ENCODE assay signal across 8 cellular contexts in the genomic region with DNA sequence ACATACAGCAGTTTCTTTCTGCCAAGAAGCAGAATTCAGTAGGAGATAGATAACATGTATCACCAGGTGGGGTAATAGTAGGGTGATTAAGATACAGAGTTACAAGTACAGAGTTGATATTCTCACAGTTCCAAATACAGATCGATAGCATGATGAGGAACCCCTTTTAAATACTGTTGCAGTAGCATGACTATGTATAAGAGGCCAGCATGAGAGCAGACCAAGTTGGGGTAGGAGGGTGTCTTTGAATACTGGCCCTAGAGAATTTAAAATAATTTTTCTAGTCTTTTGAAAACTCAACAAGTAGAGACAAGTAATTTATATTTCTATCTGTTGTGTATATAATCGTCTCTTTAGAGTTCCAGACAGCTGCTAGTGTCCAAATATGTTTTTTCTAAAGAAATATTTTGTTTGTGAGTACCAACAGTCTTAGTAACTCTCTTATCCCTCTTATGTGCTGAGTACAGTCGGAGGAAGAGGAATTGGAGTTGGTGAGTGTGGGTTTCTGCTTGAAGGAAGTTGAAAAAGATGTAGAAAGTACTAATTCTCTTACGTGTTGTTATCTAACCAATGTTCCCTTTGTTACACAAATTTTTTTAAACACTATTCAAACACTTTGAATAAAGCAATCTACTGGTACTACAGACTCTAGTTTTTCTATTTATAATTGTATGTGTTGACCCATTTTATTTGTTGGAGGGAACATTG. TPM values are rescaled to one million over a fixed set of nuclear protein-coding genes. Genes with fewer than 3 reads are reported as not detected.
A peak's percentile ranks its signal among the peaks of the same experiment; 100 is the strongest.
DNase-seq lines count a peak whose midpoint lies in the region; ATAC-seq and TF ChIP-seq lines count a peak whose summit lies in the region.

No MANE protein-coding gene starts in this region.

- H3K4me3 ChIP-seq in endodermal cell (ENCODE audit: low read length) (no peak overlapping the region), Caco-2 (ENCODE audit: low read depth, low read length) (no peak overlapping the region)

- intact Hi-C loops in Caco-2 (cut with micrococcal nuclease; ENCODE audit: unreplicated experiment), result loop anchor here (5.0 kb wide), 2 partner anchors 136 to 196 kb away; a partner anchor contains a TSS

- peak overlapping the region; percentile 65 for H3K27ac Mint-ChIP-seq in endodermal cell
- H3K27ac Mint-ChIP-seq in osteocyte (ENCODE audit: unreplicated experiment), result peak overlapping the region; percentile 92
- no peak overlapping the region for H3K27ac Mint-ChIP-seq in Caco-2 (ENCODE audit: unreplicated experiment)

- peaks cover 4% of the 10 kb centered on the region for H3K4me1 ChIP-seq in endodermal cell (ENCODE audit: control insufficient read depth, insufficient read depth, low read length)
- peaks cover 3% of the 10 kb centered on the region; the same call in 1 of the 2 replicates for H3K4me1 ChIP-seq in Caco-2

- TF ChIP-seq CTCF in endodermal cell (conservative IDR thresholded peaks at IDR 0.05) (no peak), osteocyte (IDR thresholded peaks at IDR 0.05) (no peak), Caco-2 (IDR thresholded peaks at IDR 0.05; ENCODE audit: insufficient read depth in 1 of 2, low read depth in 1 of 2, low read length in 1 of 2, severe bottlenecking in 1 of 2, unreplicated experiment in 1 of 2) (no peak)

- H3K36me3 Mint-ChIP-seq in endodermal cell (ENCODE audit: low read depth) (peaks cover 2% of the 10 kb centered on the region), osteocyte (ENCODE audit: unreplicated experiment) (peaks cover 13% of the 10 kb centered on the region), Caco-2 (ENCODE audit: insufficient read depth, unreplicated experiment) (no peaks in the 10 kb centered on the region)

- H3K4me3 Mint-ChIP-seq in endodermal cell (no peak overlapping the region), osteocyte (ENCODE audit: unreplicated experiment) (peak overlapping the region; percentile 24), Caco-2 (ENCODE audit: unreplicated experiment) (no peak overlapping the region)

- BruUV-seq in Caco-2 (replicated peaks; lab: Mats Ljungman, UMichigan), result no TSS peak

- H3K4me1 Mint-ChIP-seq in endodermal cell, result peaks cover 11% of the 10 kb centered on the region
- peaks cover 51% of the 10 kb centered on the region for H3K4me1 Mint-ChIP-seq in osteocyte (ENCODE audit: unreplicated experiment)
- H3K4me1 Mint-ChIP-seq in Caco-2 (ENCODE audit: low read depth, unreplicated experiment), result peaks cover 12% of the 10 kb centered on the region

- peak; percentile 35 for DNase-seq in EL
- peak; percentile 41 for DNase-seq in MV-4-11 (lab: John Stamatoyannopoulos, UW)
- DNase-seq in endodermal cell, result no peak
- no peak for DNase-seq in osteocyte (ENCODE audit: extremely low spot score, unreplicated experiment)
- no peak for DNase-seq in DMS53 (lab: John Stamatoyannopoulos, UW)
- DNase-seq in Caco-2, result no peak
- DNase-seq in activated CD8-positive, alpha-beta memory T cell treated with anti-CD3 and anti-CD28 coated beads, Interleukin-2, amount 50 U/mL, for 4 hours, result no peak

- H3K27me3 Mint-ChIP-seq in endodermal cell (ENCODE audit: insufficient read depth), result no peaks in the 10 kb centered on the region
- H3K27me3 Mint-ChIP-seq in osteocyte (ENCODE audit: unreplicated experiment), result no peaks in the 10 kb centered on the region
- H3K27me3 Mint-ChIP-seq in Caco-2 (ENCODE audit: insufficient read depth, unreplicated experiment), result no peaks in the 10 kb centered on the region

- no peaks in the 10 kb centered on the region for H3K9me3 ChIP-seq in endodermal cell (ENCODE audit: control insufficient read depth, low read length)
- no peaks in the 10 kb centered on the region for H3K9me3 ChIP-seq in Caco-2

- H3K27ac ChIP-seq in endodermal cell (ENCODE audit: low read depth, low read length), result no peak overlapping the region

- no peaks in the 10 kb centered on the region for H3K9me3 Mint-ChIP-seq in endodermal cell
- no peaks in the 10 kb centered on the region for H3K9me3 Mint-ChIP-seq in osteocyte (ENCODE audit: unreplicated experiment)
- H3K9me3 Mint-ChIP-seq in Caco-2 (ENCODE audit: unreplicated experiment), result no peaks in the 10 kb centered on the region

- POLR2A ChIA-PET in Caco-2 (lab: Charles Lee), result no interaction called here

- ATAC-seq in GM18498 (IDR thresholded peaks at IDR 0.05; ENCODE audit: unreplicated experiment), result no peak

- H3K27me3 ChIP-seq in endodermal cell (ENCODE audit: control insufficient read depth, insufficient read depth, low read length, poor library complexity, severe bottlenecking), result no peaks in the 10 kb centered on the region
- H3K27me3 ChIP-seq in Caco-2 (replicated peaks; ENCODE audit: control insufficient read depth, insufficient read depth, low read length), result no peaks in the 10 kb centered on the region

- no peak overlapping the region for H3K9ac ChIP-seq in endodermal cell (ENCODE audit: extremely low read depth, low read length, poor library complexity, severe bottlenecking)

- 67 to 100% methylated on average over 1 to 3 of the region's 4 CpGs for WGBS in endodermal cell (ENCODE audit: insufficient coverage in 1 of 2, insufficient read length in 1 of 2), 2 experiments

- peaks cover 3% of the 10 kb centered on the region for H3K36me3 ChIP-seq in endodermal cell (ENCODE audit: control insufficient read depth, insufficient read depth, low read length)
- no peaks in the 10 kb centered on the region for H3K36me3 ChIP-seq in Caco-2 (ENCODE audit: control insufficient read depth, insufficient read depth, low read length)

- CTCF ChIA-PET in Caco-2 (lab: Charles Lee), result interaction anchor here (0.6 to 2.1 kb wide), 4 partner anchors 12 to 430 kb away, joined by 4 to 38 read pairs (median 18); a partner anchor contains a TSS

RNA-seq across cellular contexts. Expression of a gene that starts 30.2 kb away (rescaled TPM):
- total RNA-seq in endodermal cell (10 to 100 TPM in 1 of 2 donors, 1 to 10 TPM in 1; 8.9 to 12.6 TPM), osteocyte (11.3 and 14.1 TPM in 2 replicates), Caco-2 (2022) (14.4 and 15.9 TPM in 2 replicates)
- 11.5 TPM for polyA plus RNA-seq in endodermal cell (2013, experiment 1 of 2)
- polyA plus RNA-seq in endodermal cell (2013, experiment 2 of 2), result 11.0 TPM

Comparison
In these comparisons a context has a peak if more than half of its experiments do, and no peak if none do; other contexts are left out.
1. DNase-seq: peak in EL (single experiment) and MV-4-11 (single experiment); none in endodermal cell (single experiment), osteocyte (single experiment), DMS53 (single experiment), Caco-2 (0 of 2) and activated CD8-positive, alpha-beta memory T cell treated with anti-CD3 and anti-CD28 coated beads, Interleukin-2, amount 50 U/mL, for 4 hours (single experiment).